8 cellular contexts compared by ENCODE assay signal in the genomic region with DNA sequence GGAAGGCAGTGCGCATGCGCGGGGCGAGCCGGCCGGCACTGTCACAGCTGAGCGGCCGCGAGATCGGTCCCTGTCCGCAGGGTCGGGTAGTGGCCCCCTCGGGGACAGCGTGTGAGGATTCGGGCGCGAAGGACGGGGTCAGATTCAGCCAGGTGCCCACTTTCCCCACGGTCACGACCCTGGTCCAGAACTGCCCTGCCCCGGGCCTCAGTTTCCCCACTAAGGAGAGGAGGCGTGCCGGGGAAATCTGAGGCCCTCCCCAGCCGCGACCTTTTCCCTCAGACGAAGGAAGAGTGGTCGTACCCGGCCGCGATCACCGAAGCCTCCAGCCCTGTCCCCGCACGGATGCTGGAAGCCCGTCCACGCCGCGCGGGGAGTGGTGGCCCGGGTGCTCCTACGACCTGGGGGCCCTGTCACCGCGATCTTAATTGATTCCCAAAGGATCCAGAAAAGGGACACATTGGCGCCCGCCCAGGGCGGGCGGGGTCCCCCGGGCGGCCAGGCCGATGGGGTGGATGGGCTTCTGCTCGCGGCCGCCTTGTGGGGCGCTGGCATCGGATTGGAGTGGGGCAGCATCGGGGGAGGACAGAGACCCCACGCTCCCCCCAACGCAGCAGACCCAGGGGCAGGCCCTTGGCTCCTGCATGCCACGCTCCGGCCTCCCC. TPM values are rescaled to one million over a fixed set of nuclear protein-coding genes. Genes with fewer than 3 reads are reported as not detected.
DNase-seq lines count a peak whose midpoint lies in the region; ATAC-seq and TF ChIP-seq lines count a peak whose summit lies in the region.

No MANE protein-coding gene starts in this region.

- TF ChIP-seq CTCF in AG09309 (IDR thresholded peaks at IDR 0.05; ENCODE audit: control insufficient read depth, insufficient read depth, low read depth, low read length, missing control alignments), result no peak
- TF ChIP-seq CTCF in choroid plexus epithelial cell (conservative IDR thresholded peaks at IDR 0.05; ENCODE audit: low read depth, low read length), result no peak

- H3K9me3 ChIP-seq in HUES64 (ENCODE audit: insufficient read depth, low read depth, low read length) (no peaks in the 10 kb centered on the region), mucosa of stomach (ENCODE audit: control insufficient read depth, low read length) (no peaks in the 10 kb centered on the region)

- ATAC-seq in HG03565 (IDR thresholded peaks at IDR 0.05; ENCODE audit: unreplicated experiment), result no peak
- ATAC-seq in esophagus mucosa, result no peak

- 17% methylated on average over 59 of the region's 59 CpGs for WGBS in HUES64

- no peak overlapping the region for H3K27ac ChIP-seq in HUES64 (ENCODE audit: low read depth, low read length)

- DNase-seq in AG09309 (ENCODE audit: low read depth), result no peak
- DNase-seq in choroid plexus epithelial cell (ENCODE audit: low read depth), result no peak
- DNase-seq in middle frontal gyrus (ENCODE audit: extremely low spot score, low spot score), result no peak
- no peak for DNase-seq in CD1c-positive myeloid dendritic cell (ENCODE audit: extremely low spot score)

- H3K9ac ChIP-seq in HUES64 (ENCODE audit: low read depth, low read length) (peak overlapping the region; percentile 98), mucosa of stomach (ENCODE audit: low read length) (peak overlapping the region; percentile 89)

- H3K27me3 ChIP-seq in HUES64 (ENCODE audit: insufficient read depth, low read length) (peaks cover 5% of the 10 kb centered on the region; the same call in 1 of the 2 replicates), mucosa of stomach (ENCODE audit: control insufficient read depth, insufficient read depth, low read length) (peaks cover 6% of the 10 kb centered on the region)

- H3K36me3 ChIP-seq in HUES64 (ENCODE audit: insufficient read depth, low read length) (no peaks in the 10 kb centered on the region), mucosa of stomach (ENCODE audit: control insufficient read depth, insufficient read depth, low read length) (no peaks in the 10 kb centered on the region)

- H3K4me1 ChIP-seq in HUES64 (ENCODE audit: insufficient read depth, low read length) (no peaks in the 10 kb centered on the region), mucosa of stomach (ENCODE audit: control insufficient read depth, insufficient read depth, low read length) (peaks cover 10% of the 10 kb centered on the region)

- H3K4me3 ChIP-seq in AG09309 (ENCODE audit: control insufficient read depth, low read depth, low read length), result peak overlapping the region; percentile 90
- H3K4me3 ChIP-seq in HUES64 (ENCODE audit: low read length), result peak overlapping the region; percentile 97
- H3K4me3 ChIP-seq in choroid plexus epithelial cell (ENCODE audit: low read depth, low read length), result peak overlapping the region; percentile 83
- peak overlapping the region; percentile 71 for H3K4me3 ChIP-seq in mucosa of stomach (ENCODE audit: low read length)

RNA-seq across cellular contexts. Expression of a gene that starts 57.7 kb away (rescaled TPM):
- not detected for polyA plus RNA-seq in HUES64 (2013, experiment 1 of 2)
- 0.32 TPM for polyA plus RNA-seq in HUES64 (2013, experiment 2 of 2)
- total RNA-seq in esophagus mucosa, result 0.16 TPM
